ENCODE assay signal across 1 cellular context in genomic region chr9:128007566-128008138, GRCh38.
TF ChIP-seq lines count a peak whose summit lies in the region.

No MANE protein-coding gene starts in this region.

TF ChIP-seq in SK-N-SH, 30 proteins besides CTCF, POLR2A, EP300 and RAD21 (continued from another document):
- TF ChIP-seq MAX (IDR thresholded peaks at IDR 0.05; ENCODE audit: low read depth) (peak; percentile 63), ZBTB33 (IDR thresholded peaks at IDR 0.05; ENCODE audit: borderline replicate concordance, low read depth) (no peak), CHD2 (IDR thresholded peaks at IDR 0.05; ENCODE audit: low read length, partially characterized antibody) (no peak), FOSL2 (IDR thresholded peaks at IDR 0.05; ENCODE audit: borderline replicate concordance, low read depth) (no peak), JUND (IDR thresholded peaks at IDR 0.05) (no peak), TCF12 (IDR thresholded peaks at IDR 0.05) (peak; percentile 64; the same call in 1 of the 2 replicates), FOXM1 (IDR thresholded peaks at IDR 0.05; ENCODE audit: low read depth) (no peak), GATA2 (CRISPR knock-in tag; IDR thresholded peaks at IDR 0.05) (no peak), RXRA (IDR thresholded peaks at IDR 0.05; ENCODE audit: borderline replicate concordance, low read depth) (peak; percentile 75; the same call in 1 of the 2 replicates), PBX3 (IDR thresholded peaks at IDR 0.05) (0 out of 2 replicates have a peak, but pooled peaks have one; percentile 22), MEF2A (IDR thresholded peaks at IDR 0.05; ENCODE audit: borderline replicate concordance, low read depth) (no peak), GABPA (IDR thresholded peaks at IDR 0.05; ENCODE audit: low read depth) (no peak)
